8 cellular contexts compared by ENCODE assay signal in the genomic region with DNA sequence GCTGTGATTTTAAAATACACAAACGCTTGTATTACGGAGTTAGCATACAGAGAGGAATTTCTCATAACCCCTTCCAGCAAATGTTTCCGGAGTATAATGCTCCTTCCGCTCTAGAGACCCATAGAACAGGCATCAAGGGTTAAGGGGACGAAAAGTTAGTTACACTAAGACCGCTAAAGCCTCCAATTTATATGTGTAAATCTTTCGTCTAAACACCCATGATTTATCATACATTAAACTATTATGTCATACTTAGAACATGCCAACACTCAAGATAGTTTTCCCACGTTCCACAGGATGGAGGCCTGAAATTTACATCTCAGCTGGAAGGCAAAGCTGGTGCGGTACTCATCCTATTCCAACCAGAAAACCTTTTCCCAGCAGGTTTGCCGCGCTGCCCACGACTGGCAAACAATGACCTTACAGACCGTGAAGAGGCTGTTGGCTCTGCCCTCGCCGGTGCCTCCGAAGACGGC. TPM values are rescaled to one million over a fixed set of nuclear protein-coding genes. Genes with fewer than 3 reads are reported as not detected.
A peak's percentile ranks its signal among the peaks of the same experiment; 100 is the strongest.
DNase-seq lines count a peak whose midpoint lies in the region; ATAC-seq and TF ChIP-seq lines count a peak whose summit lies in the region.

No MANE protein-coding gene starts in this region.

- no peaks in the 10 kb centered on the region for H3K27me3 Mint-ChIP-seq in Calu3 (ENCODE audit: unreplicated experiment)
- H3K27me3 Mint-ChIP-seq in naive thymus-derived CD4-positive, alpha-beta T cell, result no peaks in the 10 kb centered on the region

- BruUV-seq in Calu3 (replicated peaks; lab: Mats Ljungman, UMichigan), result no TSS peak

- peaks cover 17% of the 10 kb centered on the region for H3K4me1 Mint-ChIP-seq in Calu3 (ENCODE audit: low read depth, unreplicated experiment)
- H3K4me1 Mint-ChIP-seq in naive thymus-derived CD4-positive, alpha-beta T cell, result peaks cover 31 to 77% (median 63%) of the 10 kb centered on the region in 7 donors

- H3K4me1 ChIP-seq in naive thymus-derived CD4-positive, alpha-beta T cell (ENCODE audit: control insufficient read depth in 2 of 2, insufficient read depth in 2 of 2, low read length in 2 of 2), result peaks cover 21 to 24% of the 10 kb centered on the region in 2 donors

- in situ Hi-C loops in KBM-7 (cut with MboI; ENCODE audit: low pct_unique_long_range_greater_than_20kb, low sequenced_read_pairs), result no loop called here

- H3K27ac ChIP-seq in epithelial cell of prostate, result peak overlapping the region; percentile 86
- peak overlapping the region; percentile 92 for H3K27ac ChIP-seq in naive thymus-derived CD4-positive, alpha-beta T cell (ENCODE audit: low read depth, low read length)

- no peaks in the 10 kb centered on the region for H3K9me3 ChIP-seq in naive thymus-derived CD4-positive, alpha-beta T cell (ENCODE audit: control insufficient read depth in 2 of 3, low read length in 3 of 3)

- peaks cover 0 to 25% (median 0%) of the 10 kb centered on the region in 3 experiments for H3K36me3 ChIP-seq in naive thymus-derived CD4-positive, alpha-beta T cell (ENCODE audit: control insufficient read depth in 2 of 3, insufficient read depth in 3 of 3, low read length in 3 of 3)

- H3K4me3 ChIP-seq in naive thymus-derived CD4-positive, alpha-beta T cell (ENCODE audit: low read length), result peak overlapping the region; percentile 76

- H3K4me3 Mint-ChIP-seq in Calu3 (ENCODE audit: low read depth, unreplicated experiment), result peak overlapping the region; percentile 74
- H3K4me3 Mint-ChIP-seq in naive thymus-derived CD4-positive, alpha-beta T cell, result peak overlapping the region; percentile 86 to 97 (median 94)

- no peak for DNase-seq in Calu3
- DNase-seq in epithelial cell of prostate (ENCODE audit: low read depth, low spot score), result no peak
- peak in 1 of 9 donors; percentile 26 for DNase-seq in naive thymus-derived CD4-positive, alpha-beta T cell
- no peak for DNase-seq in foreskin melanocyte
- no peak for DNase-seq in KBM-7

- peaks cover 58% of the 10 kb centered on the region for H3K36me3 Mint-ChIP-seq in Calu3 (ENCODE audit: insufficient read depth, unreplicated experiment)
- H3K36me3 Mint-ChIP-seq in naive thymus-derived CD4-positive, alpha-beta T cell, result peaks cover 0 to 31% (median 25%) of the 10 kb centered on the region in 5 donors

- peak; percentile 10 for ATAC-seq in GM19455 (IDR thresholded peaks at IDR 0.05; ENCODE audit: unreplicated experiment)
- peak; percentile 7 for ATAC-seq in HG03520 (IDR thresholded peaks at IDR 0.05; ENCODE audit: unreplicated experiment)
- ATAC-seq in SK-N-SH treated with all-trans-retinoic acid at 6 μM for 48 hours, result peak; percentile 49
- ATAC-seq in naive thymus-derived CD4-positive, alpha-beta T cell, result no peak

- CTCF ChIA-PET in Calu3 (lab: Charles Lee), result interaction anchor here (0.8 to 1.6 kb wide), 2 partner anchors 11 to 21 kb away, joined by 3 to 4 read pairs; a partner anchor contains a TSS
- CTCF ChIA-PET in naive thymus-derived CD4-positive, alpha-beta T cell (lab: Charles Lee), result interaction anchor here (0.6 to 2.0 kb wide), 2 partner anchors 20 to 40 kb away, joined by 3 to 6 read pairs; a partner anchor contains a TSS

- intact Hi-C loops in Calu3 (cut with micrococcal nuclease; ENCODE audit: unreplicated experiment), result no loop called here
- intact Hi-C loops in naive thymus-derived CD4-positive, alpha-beta T cell (cut with micrococcal nuclease), result loop anchor here (1.0 to 10.0 kb wide), 6 partner anchors 11 to 1371 kb away; a partner anchor contains a TSS

- TF ChIP-seq CTCF in Calu3 (IDR thresholded peaks at IDR 0.05; ENCODE audit: unreplicated experiment), result no peak

- peak overlapping the region; percentile 82 for H3K27ac Mint-ChIP-seq in Calu3 (ENCODE audit: unreplicated experiment)
- H3K27ac Mint-ChIP-seq in naive thymus-derived CD4-positive, alpha-beta T cell, result peak overlapping the region; percentile 89 to 97 (median 95)

- POLR2A ChIA-PET in naive thymus-derived CD4-positive, alpha-beta T cell (lab: Charles Lee), result interaction anchor here (0.6 to 4.2 kb wide), 14 partner anchors 8 to 343 kb away, joined by 3 to 67 read pairs (median 3); a partner anchor contains a TSS

- no peaks in the 10 kb centered on the region for H3K27me3 ChIP-seq in naive thymus-derived CD4-positive, alpha-beta T cell (ENCODE audit: control insufficient read depth in 2 of 2, insufficient read depth in 2 of 2, low read length in 2 of 2)

- H3K9me3 Mint-ChIP-seq in Calu3 (ENCODE audit: low read depth, unreplicated experiment), result no peaks in the 10 kb centered on the region
- no peaks in the 10 kb centered on the region for H3K9me3 Mint-ChIP-seq in naive thymus-derived CD4-positive, alpha-beta T cell

TF ChIP-seq in SK-N-SH treated with all-trans-retinoic acid at 6 μM for 48 hours, 23 proteins besides CTCF, POLR2A, EP300 and RAD21:
- TF ChIP-seq ZC3H10 (CRISPR knock-in tag; IDR thresholded peaks at IDR 0.05), result no peak
- 0 out of 2 replicates have a peak, but pooled peaks have one; percentile 1 for TF ChIP-seq ZFP3 (CRISPR knock-in tag; IDR thresholded peaks at IDR 0.05)

RNA-seq across cellular contexts. Expression of a gene that starts 0.7 kb away (rescaled TPM):
- total RNA-seq in Calu3 (2022), result 58.4 TPM in 2 replicates
- total RNA-seq in naive thymus-derived CD4-positive, alpha-beta T cell, result 100 to 1,000 TPM in 4 of 5 experiments, 10 to 100 TPM in 1; 80.1 to 208 (median 142) TPM
- 10 to 100 TPM; 70.5 to 85.1 TPM for polyA plus RNA-seq in naive thymus-derived CD4-positive, alpha-beta T cell

RNA-seq across cellular contexts. Expression of a gene that starts 0.8 kb away (rescaled TPM):
- 30.1 and 43.8 TPM in 2 replicates for total RNA-seq in Calu3 (2022)
- total RNA-seq in naive thymus-derived CD4-positive, alpha-beta T cell, result 10 to 100 TPM; 18.2 to 30.1 (median 22.5) TPM
- 10 to 100 TPM; 11.1 to 13.7 TPM for polyA plus RNA-seq in naive thymus-derived CD4-positive, alpha-beta T cell

RNA-seq across cellular contexts. Expression of a gene that starts 20.9 kb away (rescaled TPM):
- 7.5 and 8.6 TPM in 2 replicates for total RNA-seq in Calu3 (2022)
- total RNA-seq in naive thymus-derived CD4-positive, alpha-beta T cell, result 10 to 100 TPM in 2 of 5 experiments, 1 to 10 TPM in 3; 6.8 to 24.2 (median 7.2) TPM
- 10 to 100 TPM; 16.2 to 18.2 TPM for polyA plus RNA-seq in naive thymus-derived CD4-positive, alpha-beta T cell
